ENCODE assay signal across 8 cellular contexts in the genomic region with DNA sequence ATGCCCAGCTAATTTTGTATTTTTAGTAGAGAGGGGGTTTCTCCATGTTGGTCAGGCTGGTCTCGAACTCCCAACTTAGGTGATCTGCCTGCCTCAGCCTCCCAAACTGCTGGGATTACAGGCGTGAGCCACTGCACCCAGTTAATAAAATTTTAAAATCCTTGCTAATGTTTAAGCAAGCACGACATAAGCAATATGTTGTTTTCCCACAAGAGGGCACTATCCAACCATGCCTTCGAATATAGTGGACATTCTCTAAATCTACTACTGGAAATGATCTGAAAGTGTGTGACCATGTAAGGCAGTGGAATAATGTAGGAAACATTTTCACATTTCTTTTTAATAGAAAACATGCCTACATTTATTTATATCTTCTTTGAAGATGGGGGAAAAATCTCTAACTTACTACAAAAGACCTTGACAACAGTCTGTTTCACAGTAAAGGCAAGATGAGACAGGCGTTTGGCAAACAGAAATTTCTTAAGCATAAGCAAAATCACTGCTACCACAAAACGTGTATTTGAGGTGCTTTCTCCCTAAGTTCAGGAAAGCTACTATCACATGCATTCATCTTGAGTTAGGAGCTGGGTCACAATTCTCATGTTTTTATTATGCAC. TPM values are rescaled to one million over a fixed set of nuclear protein-coding genes. Genes with fewer than 3 reads are reported as not detected.
DNase-seq lines count a peak whose midpoint lies in the region; ATAC-seq lines count a peak whose summit lies in the region.

No MANE protein-coding gene starts in this region.

- no peaks in the 10 kb centered on the region for H3K27me3 Mint-ChIP-seq in activated naive CD4-positive, alpha-beta T cell treated with anti-CD3 and anti-CD28 coated beads, Interleukin-2, amount 10 ng/mL, durations not matched to agents 7 days and 5 days

- no peak overlapping the region for H3K27ac Mint-ChIP-seq in activated naive CD4-positive, alpha-beta T cell treated with anti-CD3 and anti-CD28 coated beads, Interleukin-2, amount 10 ng/mL, durations not matched to agents 7 days and 5 days

- no peaks in the 10 kb centered on the region for H3K9me3 Mint-ChIP-seq in activated naive CD4-positive, alpha-beta T cell treated with anti-CD3 and anti-CD28 coated beads, Interleukin-2, amount 10 ng/mL, durations not matched to agents 7 days and 5 days

- peaks cover 10% of the 10 kb centered on the region for H3K36me3 Mint-ChIP-seq in activated naive CD4-positive, alpha-beta T cell treated with anti-CD3 and anti-CD28 coated beads, Interleukin-2, amount 10 ng/mL, durations not matched to agents 7 days and 5 days

- peak; percentile 38 for DNase-seq in activated naive CD4-positive, alpha-beta T cell treated with anti-CD3 and anti-CD28 coated beads, Interleukin-2, amount 10 ng/mL, durations not matched to agents 7 days and 5 days
- no peak for DNase-seq in activated naive CD4-positive, alpha-beta T cell (lab: John Stamatoyannopoulos, UW)
- DNase-seq in NCI-H2171 (lab: John Stamatoyannopoulos, UW) (peak; percentile 18), amniotic stem cell (lab: John Stamatoyannopoulos, UW) (peak; percentile 23), left ventricle myocardium superior (no peak), renal cortical epithelial cell (ENCODE audit: low read depth) (peak; percentile 80)

- H3K4me3 Mint-ChIP-seq in activated naive CD4-positive, alpha-beta T cell treated with anti-CD3 and anti-CD28 coated beads, Interleukin-2, amount 10 ng/mL, durations not matched to agents 7 days and 5 days = no peak overlapping the region

- peaks cover 22% of the 10 kb centered on the region for H3K4me1 Mint-ChIP-seq in activated naive CD4-positive, alpha-beta T cell treated with anti-CD3 and anti-CD28 coated beads, Interleukin-2, amount 10 ng/mL, durations not matched to agents 7 days and 5 days

- intact Hi-C loops in left ventricle myocardium superior (cut with micrococcal nuclease) = loop anchor here (2.0 kb wide), 1 partner anchor 124 kb away; no protein-coding TSS in a partner anchor

- CTCF ChIA-PET in activated naive CD4-positive, alpha-beta T cell treated with anti-CD3 and anti-CD28 coated beads, Interleukin-2, amount 10 ng/mL, durations not matched to agents 7 days and 5 days (lab: Charles Lee) = interaction anchor here (0.7 to 3.9 kb wide), 9 partner anchors 9 to 715 kb away, joined by 3 to 19 read pairs (median 3); a partner anchor contains a TSS

- ATAC-seq in left ventricle myocardium superior (peak; percentile 76), HG02610 (IDR thresholded peaks at IDR 0.05; ENCODE audit: unreplicated experiment) (no peak), HG02840 (IDR thresholded peaks at IDR 0.05; ENCODE audit: low FRiP score, unreplicated experiment) (no peak)

RNA-seq across cellular contexts. Expression of a gene that starts 38.2 kb away (rescaled TPM):
- total RNA-seq in left ventricle myocardium superior = 47.7 TPM
- 26.9 and 66.4 TPM in 2 replicates for total RNA-seq in renal cortical epithelial cell

Comparison
In these comparisons a context has a peak if more than half of its experiments do, and no peak if none do; other contexts are left out.
1. DNase-seq: peak in activated naive CD4-positive, alpha-beta T cell treated with anti-CD3 and anti-CD28 coated beads, Interleukin-2, amount 10 ng/mL, durations not matched to agents 7 days and 5 days (single experiment), NCI-H2171 (single experiment), amniotic stem cell (single experiment) and renal cortical epithelial cell (single experiment); none in activated naive CD4-positive, alpha-beta T cell (0 of 4) and left ventricle myocardium superior (single experiment).